In the genomic region with DNA sequence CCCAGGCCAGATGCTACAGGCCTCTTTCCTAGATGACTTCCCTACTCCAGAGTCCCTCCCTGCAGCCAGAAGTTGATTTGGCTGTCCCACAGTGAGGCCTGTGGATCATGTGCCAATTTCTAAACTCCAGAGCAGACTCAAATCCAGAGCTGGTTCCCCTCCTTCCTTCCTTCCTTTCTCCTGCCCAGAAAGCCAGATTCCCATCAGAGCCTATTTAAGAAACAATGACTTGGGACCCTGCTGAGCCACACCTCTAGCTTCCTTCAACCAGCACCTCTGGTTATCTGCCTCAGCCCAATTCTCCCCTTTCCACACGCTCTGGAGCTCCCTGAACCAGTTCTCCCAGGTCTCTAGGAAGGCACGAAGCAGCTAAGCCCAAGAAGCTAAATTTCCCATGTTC, we compare ENCODE assay signal across 1 cellular context.
TF ChIP-seq lines count a peak whose summit lies in the region.

No MANE protein-coding gene starts in this region.

TF ChIP-seq in WTC11, 78 proteins besides CTCF, POLR2A, EP300 and RAD21 (continued from another document):
- TF ChIP-seq ESRRA (CRISPR knock-in tag; IDR thresholded peaks at IDR 0.05; ENCODE audit: borderline replicate concordance): no peak
